In the genomic region with DNA sequence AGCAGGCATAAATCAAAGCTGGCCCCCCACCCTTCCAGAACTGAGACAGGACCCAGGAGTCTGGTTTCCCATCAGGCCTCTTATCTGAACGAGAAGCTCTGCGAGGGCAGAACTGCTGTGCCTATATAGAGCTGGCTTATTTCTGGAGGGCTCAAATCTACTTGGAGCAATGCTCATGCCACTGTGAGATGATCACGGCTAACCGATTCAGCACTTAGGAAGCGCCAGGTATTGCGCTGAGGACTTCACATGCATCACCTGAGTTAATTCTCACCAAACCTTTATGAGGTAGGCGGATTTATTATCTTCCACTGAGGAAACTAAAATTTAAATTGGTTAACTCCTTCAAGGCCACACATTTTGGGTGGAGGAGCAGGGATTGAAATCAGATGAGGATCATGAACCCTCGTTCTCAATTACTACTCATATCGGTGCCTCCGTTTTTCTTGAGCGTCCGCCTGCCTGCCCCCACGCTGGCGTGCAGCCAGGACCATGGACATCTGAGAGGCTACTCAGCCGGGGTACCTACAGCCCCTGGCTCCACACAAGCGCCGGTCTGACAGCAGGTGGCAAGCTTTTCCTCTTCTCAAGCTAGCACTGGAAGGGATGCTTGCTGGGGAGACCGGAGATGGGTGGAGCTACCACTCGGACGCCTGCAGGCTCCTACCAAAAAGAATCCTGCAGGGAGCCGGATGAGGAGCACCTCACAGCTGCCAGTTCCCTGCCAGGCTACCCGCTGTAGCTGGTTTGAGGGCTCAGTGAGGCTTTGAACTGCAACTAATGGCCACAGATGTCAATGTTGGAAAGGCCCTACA, we compare ENCODE assay signal across 1 cellular context.
A peak's percentile ranks its signal among the peaks of the same experiment; 100 is the strongest.
TF ChIP-seq lines count a peak whose summit lies in the region.

No MANE protein-coding gene starts in this region.

TF ChIP-seq in K562, 482 proteins besides CTCF, POLR2A, EP300 and RAD21 (continued from another document and continues in another):
- TF ChIP-seq ZNF780A (CRISPR knock-in tag; IDR thresholded peaks at IDR 0.05) (no peak), HMG20B (CRISPR knock-in tag; IDR thresholded peaks at IDR 0.05) (no peak), PHTF2 (CRISPR knock-in tag; IDR thresholded peaks at IDR 0.05) (no peak), MYBL2 (IDR thresholded peaks at IDR 0.05; ENCODE audit: low read depth) (no peak), MYBL2 (CRISPR knock-in tag; IDR thresholded peaks at IDR 0.05; ENCODE audit: borderline replicate concordance) (no peak), NR1H2 (CRISPR knock-in tag; IDR thresholded peaks at IDR 0.05) (no peak), ZFPM2 (CRISPR knock-in tag; IDR thresholded peaks at IDR 0.05) (no peak), ZEB2 (IDR thresholded peaks at IDR 0.05) (0 out of 2 replicates have a peak, but pooled peaks have one; percentile 44), TBL1XR1 (IDR thresholded peaks at IDR 0.05; ENCODE audit: low read length in 2 of 2) (0 out of 4 replicates have a peak, but pooled peaks of 1 of the 2 experiments have one; percentile 9), KAT2B (IDR thresholded peaks at IDR 0.05; ENCODE audit: low read depth, low read length) (no peak), SMC3 (conservative IDR thresholded peaks at IDR 0.05; ENCODE audit: insufficient read depth, low read depth, low read length) (0 out of 2 replicates have a peak, but pooled peaks have one; percentile 18), MTA1 (IDR thresholded peaks at IDR 0.05; ENCODE audit: borderline replicate concordance) (no peak), SAFB2 (IDR thresholded peaks at IDR 0.05; ENCODE audit: borderline replicate concordance, low read depth, low read length, severe bottlenecking) (no peak), MAFK (IDR thresholded peaks at IDR 0.05; ENCODE audit: low read length) (no peak), ZNF134 (CRISPR knock-in tag; conservative IDR thresholded peaks at IDR 0.05) (no peak), YY1 (IDR thresholded peaks at IDR 0.05; ENCODE audit: borderline replicate concordance in 1 of 3, control insufficient read depth in 1 of 3, extremely low read depth in 1 of 3, insufficient read depth in 3 of 3, insufficient read length in 1 of 3, insufficient replicate concordance in 2 of 3, low read depth in 1 of 3, low read length in 2 of 3) (peak in 1 of 3 experiments; percentile 38), CEBPG (CRISPR knock-in tag; IDR thresholded peaks at IDR 0.05) (peak; percentile 35; the same call in 1 of the 2 replicates), CEBPG (tag; conservative IDR thresholded peaks at IDR 0.05 in 1 of 2, IDR thresholded peaks at IDR 0.05 in 1 of 2) (no peak), TRIM28 (IDR thresholded peaks at IDR 0.05) (no peak), CTBP1 (IDR thresholded peaks at IDR 0.05; ENCODE audit: borderline replicate concordance) (peak; percentile 93), KLF16 (IDR thresholded peaks at IDR 0.05) (0 out of 2 replicates have a peak, but pooled peaks have one; percentile 16), SIN3A (IDR thresholded peaks at IDR 0.05; ENCODE audit: borderline replicate concordance in 2 of 2, control insufficient read depth in 1 of 2, low read depth in 2 of 2, low read length in 2 of 2) (no peak), ZNF57 (CRISPR knock-in tag; IDR thresholded peaks at IDR 0.05) (no peak), NFIC (IDR thresholded peaks at IDR 0.05) (peak; percentile 95), ZFP1 (CRISPR knock-in tag; IDR thresholded peaks at IDR 0.05) (no peak), ZBTB7A (IDR thresholded peaks at IDR 0.05; ENCODE audit: borderline replicate concordance, control insufficient read depth, low read depth, low read length) (peak; percentile 71; the same call in 1 of the 2 replicates), CEBPB (tag; IDR thresholded peaks at IDR 0.05) (no peak), GABPB2 (CRISPR knock-in tag; conservative IDR thresholded peaks at IDR 0.05) (no peak), ZSCAN29 (IDR thresholded peaks at IDR 0.05) (no peak), ZNF263 (CRISPR knock-in tag; IDR thresholded peaks at IDR 0.05; ENCODE audit: borderline replicate concordance) (peak; percentile 59; the same call in 1 of the 2 replicates), C11orf30 (IDR thresholded peaks at IDR 0.05; ENCODE audit: low read depth) (no peak)
- TF ChIP-seq, protein P1, sequence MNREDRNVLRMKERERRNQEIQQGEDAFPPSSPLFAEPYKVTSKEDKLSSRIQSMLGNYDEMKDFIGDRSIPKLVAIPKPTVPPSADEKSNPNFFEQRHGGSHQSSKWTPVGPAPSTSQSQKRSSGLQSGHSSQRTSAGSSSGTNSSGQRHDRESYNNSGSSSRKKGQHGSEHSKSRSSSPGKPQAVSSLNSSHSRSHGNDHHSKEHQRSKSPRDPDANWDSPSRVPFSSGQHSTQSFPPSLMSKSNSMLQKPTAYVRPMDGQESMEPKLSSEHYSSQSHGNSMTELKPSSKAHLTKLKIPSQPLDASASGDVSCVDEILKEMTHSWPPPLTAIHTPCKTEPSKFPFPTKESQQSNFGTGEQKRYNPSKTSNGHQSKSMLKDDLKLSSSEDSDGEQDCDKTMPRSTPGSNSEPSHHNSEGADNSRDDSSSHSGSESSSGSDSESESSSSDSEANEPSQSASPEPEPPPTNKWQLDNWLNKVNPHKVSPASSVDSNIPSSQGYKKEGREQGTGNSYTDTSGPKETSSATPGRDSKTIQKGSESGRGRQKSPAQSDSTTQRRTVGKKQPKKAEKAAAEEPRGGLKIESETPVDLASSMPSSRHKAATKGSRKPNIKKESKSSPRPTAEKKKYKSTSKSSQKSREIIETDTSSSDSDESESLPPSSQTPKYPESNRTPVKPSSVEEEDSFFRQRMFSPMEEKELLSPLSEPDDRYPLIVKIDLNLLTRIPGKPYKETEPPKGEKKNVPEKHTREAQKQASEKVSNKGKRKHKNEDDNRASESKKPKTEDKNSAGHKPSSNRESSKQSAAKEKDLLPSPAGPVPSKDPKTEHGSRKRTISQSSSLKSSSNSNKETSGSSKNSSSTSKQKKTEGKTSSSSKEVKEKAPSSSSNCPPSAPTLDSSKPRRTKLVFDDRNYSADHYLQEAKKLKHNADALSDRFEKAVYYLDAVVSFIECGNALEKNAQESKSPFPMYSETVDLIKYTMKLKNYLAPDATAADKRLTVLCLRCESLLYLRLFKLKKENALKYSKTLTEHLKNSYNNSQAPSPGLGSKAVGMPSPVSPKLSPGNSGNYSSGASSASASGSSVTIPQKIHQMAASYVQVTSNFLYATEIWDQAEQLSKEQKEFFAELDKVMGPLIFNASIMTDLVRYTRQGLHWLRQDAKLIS (CRISPR knock-in tag; IDR thresholded peaks at IDR 0.05) = peak; percentile 23; the same call in 1 of the 2 replicates
- TF ChIP-seq, protein P2, sequence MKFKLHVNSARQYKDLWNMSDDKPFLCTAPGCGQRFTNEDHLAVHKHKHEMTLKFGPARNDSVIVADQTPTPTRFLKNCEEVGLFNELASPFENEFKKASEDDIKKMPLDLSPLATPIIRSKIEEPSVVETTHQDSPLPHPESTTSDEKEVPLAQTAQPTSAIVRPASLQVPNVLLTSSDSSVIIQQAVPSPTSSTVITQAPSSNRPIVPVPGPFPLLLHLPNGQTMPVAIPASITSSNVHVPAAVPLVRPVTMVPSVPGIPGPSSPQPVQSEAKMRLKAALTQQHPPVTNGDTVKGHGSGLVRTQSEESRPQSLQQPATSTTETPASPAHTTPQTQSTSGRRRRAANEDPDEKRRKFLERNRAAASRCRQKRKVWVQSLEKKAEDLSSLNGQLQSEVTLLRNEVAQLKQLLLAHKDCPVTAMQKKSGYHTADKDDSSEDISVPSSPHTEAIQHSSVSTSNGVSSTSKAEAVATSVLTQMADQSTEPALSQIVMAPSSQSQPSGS (CRISPR knock-in tag; IDR thresholded peaks at IDR 0.05) = no peak
- TF ChIP-seq, protein P3, sequence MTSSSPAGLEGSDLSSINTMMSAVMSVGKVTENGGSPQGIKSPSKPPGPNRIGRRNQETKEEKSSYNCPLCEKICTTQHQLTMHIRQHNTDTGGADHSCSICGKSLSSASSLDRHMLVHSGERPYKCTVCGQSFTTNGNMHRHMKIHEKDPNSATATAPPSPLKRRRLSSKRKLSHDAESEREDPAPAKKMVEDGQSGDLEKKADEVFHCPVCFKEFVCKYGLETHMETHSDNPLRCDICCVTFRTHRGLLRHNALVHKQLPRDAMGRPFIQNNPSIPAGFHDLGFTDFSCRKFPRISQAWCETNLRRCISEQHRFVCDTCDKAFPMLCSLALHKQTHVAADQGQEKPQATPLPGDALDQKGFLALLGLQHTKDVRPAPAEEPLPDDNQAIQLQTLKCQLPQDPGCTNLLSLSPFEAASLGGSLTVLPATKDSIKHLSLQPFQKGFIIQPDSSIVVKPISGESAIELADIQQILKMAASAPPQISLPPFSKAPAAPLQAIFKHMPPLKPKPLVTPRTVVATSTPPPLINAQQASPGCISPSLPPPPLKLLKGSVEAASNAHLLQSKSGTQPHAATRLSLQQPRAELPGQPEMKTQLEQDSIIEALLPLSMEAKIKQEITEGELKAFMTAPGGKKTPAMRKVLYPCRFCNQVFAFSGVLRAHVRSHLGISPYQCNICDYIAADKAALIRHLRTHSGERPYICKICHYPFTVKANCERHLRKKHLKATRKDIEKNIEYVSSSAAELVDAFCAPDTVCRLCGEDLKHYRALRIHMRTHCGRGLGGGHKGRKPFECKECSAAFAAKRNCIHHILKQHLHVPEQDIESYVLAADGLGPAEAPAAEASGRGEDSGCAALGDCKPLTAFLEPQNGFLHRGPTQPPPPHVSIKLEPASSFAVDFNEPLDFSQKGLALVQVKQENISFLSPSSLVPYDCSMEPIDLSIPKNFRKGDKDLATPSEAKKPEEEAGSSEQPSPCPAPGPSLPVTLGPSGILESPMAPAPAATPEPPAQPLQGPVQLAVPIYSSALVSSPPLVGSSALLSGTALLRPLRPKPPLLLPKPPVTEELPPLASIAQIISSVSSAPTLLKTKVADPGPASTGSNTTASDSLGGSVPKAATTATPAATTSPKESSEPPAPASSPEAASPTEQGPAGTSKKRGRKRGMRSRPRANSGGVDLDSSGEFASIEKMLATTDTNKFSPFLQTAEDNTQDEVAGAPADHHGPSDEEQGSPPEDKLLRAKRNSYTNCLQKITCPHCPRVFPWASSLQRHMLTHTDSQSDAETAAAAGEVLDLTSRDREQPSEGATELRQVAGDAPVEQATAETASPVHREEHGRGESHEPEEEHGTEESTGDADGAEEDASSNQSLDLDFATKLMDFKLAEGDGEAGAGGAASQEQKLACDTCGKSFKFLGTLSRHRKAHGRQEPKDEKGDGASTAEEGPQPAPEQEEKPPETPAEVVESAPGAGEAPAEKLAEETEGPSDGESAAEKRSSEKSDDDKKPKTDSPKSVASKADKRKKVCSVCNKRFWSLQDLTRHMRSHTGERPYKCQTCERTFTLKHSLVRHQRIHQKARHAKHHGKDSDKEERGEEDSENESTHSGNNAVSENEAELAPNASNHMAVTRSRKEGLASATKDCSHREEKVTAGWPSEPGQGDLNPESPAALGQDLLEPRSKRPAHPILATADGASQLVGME (CRISPR knock-in tag; IDR thresholded peaks at IDR 0.05) = 0 out of 2 replicates have a peak, but pooled peaks have one; percentile 79
- TF ChIP-seq, protein P4, sequence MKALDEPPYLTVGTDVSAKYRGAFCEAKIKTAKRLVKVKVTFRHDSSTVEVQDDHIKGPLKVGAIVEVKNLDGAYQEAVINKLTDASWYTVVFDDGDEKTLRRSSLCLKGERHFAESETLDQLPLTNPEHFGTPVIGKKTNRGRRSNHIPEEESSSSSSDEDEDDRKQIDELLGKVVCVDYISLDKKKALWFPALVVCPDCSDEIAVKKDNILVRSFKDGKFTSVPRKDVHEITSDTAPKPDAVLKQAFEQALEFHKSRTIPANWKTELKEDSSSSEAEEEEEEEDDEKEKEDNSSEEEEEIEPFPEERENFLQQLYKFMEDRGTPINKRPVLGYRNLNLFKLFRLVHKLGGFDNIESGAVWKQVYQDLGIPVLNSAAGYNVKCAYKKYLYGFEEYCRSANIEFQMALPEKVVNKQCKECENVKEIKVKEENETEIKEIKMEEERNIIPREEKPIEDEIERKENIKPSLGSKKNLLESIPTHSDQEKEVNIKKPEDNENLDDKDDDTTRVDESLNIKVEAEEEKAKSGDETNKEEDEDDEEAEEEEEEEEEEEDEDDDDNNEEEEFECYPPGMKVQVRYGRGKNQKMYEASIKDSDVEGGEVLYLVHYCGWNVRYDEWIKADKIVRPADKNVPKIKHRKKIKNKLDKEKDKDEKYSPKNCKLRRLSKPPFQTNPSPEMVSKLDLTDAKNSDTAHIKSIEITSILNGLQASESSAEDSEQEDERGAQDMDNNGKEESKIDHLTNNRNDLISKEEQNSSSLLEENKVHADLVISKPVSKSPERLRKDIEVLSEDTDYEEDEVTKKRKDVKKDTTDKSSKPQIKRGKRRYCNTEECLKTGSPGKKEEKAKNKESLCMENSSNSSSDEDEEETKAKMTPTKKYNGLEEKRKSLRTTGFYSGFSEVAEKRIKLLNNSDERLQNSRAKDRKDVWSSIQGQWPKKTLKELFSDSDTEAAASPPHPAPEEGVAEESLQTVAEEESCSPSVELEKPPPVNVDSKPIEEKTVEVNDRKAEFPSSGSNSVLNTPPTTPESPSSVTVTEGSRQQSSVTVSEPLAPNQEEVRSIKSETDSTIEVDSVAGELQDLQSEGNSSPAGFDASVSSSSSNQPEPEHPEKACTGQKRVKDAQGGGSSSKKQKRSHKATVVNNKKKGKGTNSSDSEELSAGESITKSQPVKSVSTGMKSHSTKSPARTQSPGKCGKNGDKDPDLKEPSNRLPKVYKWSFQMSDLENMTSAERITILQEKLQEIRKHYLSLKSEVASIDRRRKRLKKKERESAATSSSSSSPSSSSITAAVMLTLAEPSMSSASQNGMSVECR (CRISPR knock-in tag; IDR thresholded peaks at IDR 0.05) = no peak; the same call in 1 of the 2 replicates
- TF ChIP-seq, protein P5, sequence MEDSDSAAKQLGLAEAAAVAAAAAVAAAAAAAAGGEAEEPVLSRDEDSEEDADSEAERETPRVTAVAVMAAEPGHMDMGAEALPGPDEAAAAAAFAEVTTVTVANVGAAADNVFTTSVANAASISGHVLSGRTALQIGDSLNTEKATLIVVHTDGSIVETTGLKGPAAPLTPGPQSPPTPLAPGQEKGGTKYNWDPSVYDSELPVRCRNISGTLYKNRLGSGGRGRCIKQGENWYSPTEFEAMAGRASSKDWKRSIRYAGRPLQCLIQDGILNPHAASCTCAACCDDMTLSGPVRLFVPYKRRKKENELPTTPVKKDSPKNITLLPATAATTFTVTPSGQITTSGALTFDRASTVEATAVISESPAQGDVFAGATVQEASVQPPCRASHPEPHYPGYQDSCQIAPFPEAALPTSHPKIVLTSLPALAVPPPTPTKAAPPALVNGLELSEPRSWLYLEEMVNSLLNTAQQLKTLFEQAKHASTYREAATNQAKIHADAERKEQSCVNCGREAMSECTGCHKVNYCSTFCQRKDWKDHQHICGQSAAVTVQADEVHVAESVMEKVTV (CRISPR knock-in tag; IDR thresholded peaks at IDR 0.05) = peak; percentile 23; the same call in 1 of the 2 replicates
